40 cellular contexts compared by ENCODE assay signal in the genomic region with DNA sequence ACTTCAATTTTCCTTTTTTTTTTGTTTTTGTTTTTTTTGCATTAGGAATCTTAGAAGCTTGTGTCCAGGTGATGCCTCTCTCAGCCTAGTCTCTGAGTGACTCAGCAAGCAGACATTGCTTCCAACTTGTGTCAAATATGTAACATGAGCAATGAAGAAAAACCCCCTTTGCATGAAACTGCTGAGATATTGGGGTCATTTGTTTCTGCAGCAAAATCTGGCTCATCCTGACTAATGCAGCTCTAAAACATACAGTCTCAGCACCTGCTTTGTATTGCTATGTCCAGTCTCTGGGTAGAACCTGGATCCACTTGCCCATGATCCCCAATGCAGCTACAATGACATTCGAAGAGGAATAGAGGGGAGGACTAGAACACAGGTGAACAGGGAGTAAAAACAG. TPM values are rescaled to one million over a fixed set of nuclear protein-coding genes. Genes with fewer than 3 reads are reported as not detected.
"Had no signal": no experiment of that assay in that cellular context is flagged by ENCODE, and none has a peak within 500 bp of the region (broad histone marks: within the 10 kb centered on the region; RNA-seq: fewer than 3 reads in every experiment).

No MANE protein-coding gene starts in this region.

- H3K27me3 ChIP-seq: MG63 had no signal

- H3K9me3 ChIP-seq: MG63 had no signal

- H3K4me3 ChIP-seq: MG63 had no signal

- DNase-seq: Karpas-422, Kasumi-1, MG63, MM.1S, MV-4-11, NCI-H1048, NCI-H1092, NCI-H1092 treated with DMSO at 0.1 percent for 48 hours, NCI-H1105, NCI-H1105 treated with DMSO at 0.1 percent for 48 hours, NCI-H1417, NCI-H1417 treated with DMSO at 0.1 percent for 48 hours, NCI-H1436, NCI-H1436 treated with DMSO at 0.1 percent for 48 hours, NCI-H146, NCI-H1694, NCI-H1694 treated with DMSO at 0.1 percent for 48 hours, NCI-H187, NCI-H187 treated with DMSO at 0.1 percent for 48 hours, NCI-H1930, NCI-H2029, NCI-H2029 treated with DMSO at 0.1 percent for 48 hours, NCI-H2081, NCI-H2081 treated with DMSO at 0.1 percent for 48 hours, NCI-H2107, NCI-H2171, NCI-H2171 treated with DMSO at 0.1 percent for 48 hours, NCI-H2227 treated with DMSO at 0.1 percent for 48 hours, NCI-H226, NCI-H345, NCI-H446, NCI-H446 treated with DMSO at 0.1 percent for 48 hours, NCI-H510A, NCI-H510A treated with DMSO at 0.1 percent for 48 hours, NCI-H524, NCI-H524 treated with DMSO at 0.1 percent for 48 hours had no signal

- H3K36me3 ChIP-seq: MG63 had no signal

RNA-seq across cellular contexts. Expression of a gene that starts 55.7 kb away (rescaled TPM):
- total RNA-seq: LHCN-M2, M059J, MCF 10A, NCI-H460 had no signal
